In the genomic region with DNA sequence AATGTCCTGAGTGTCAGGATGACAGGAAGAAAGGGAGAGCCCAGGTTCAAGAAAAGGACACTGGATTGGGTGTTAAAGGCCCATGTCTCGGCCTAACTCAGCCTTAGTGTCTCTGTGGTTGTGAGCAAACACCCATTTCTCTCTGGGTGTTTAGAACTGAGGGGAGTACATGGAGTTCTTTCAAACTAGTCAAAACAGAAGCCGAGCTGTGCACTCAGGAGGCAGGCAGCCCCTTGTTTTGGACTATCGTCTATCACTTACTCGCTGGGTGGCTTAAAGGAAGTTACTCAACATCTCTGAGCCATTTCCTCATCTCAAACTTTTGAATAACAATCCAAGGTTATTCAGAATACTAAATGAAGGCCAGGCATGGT, we compare ENCODE assay signal across 8 cellular contexts. TPM values are rescaled to one million over a fixed set of nuclear protein-coding genes. Genes with fewer than 3 reads are reported as not detected.
A peak's percentile ranks its signal among the peaks of the same experiment; 100 is the strongest.
DNase-seq lines count a peak whose midpoint lies in the region; ATAC-seq, FAIRE-seq and TF ChIP-seq lines count a peak whose summit lies in the region.

No MANE protein-coding gene starts in this region.

- ATAC-seq in WTC11 (no peak), HG02763 (IDR thresholded peaks at IDR 0.05; ENCODE audit: unreplicated experiment) (no peak)

- H3K36me3 Mint-ChIP-seq in HFFc6 (ENCODE audit: low read depth) (no peaks in the 10 kb centered on the region), WTC11 (no peaks in the 10 kb centered on the region)

- H3K9me3 ChIP-seq in H1 (ENCODE audit: insufficient read depth in 2 of 2, low read depth in 1 of 2, low read length in 1 of 2), result no peaks in the 10 kb centered on the region

- H2AK5ac ChIP-seq in H1 (ENCODE audit: low read depth, low read length), result no peak overlapping the region

- TF ChIP-seq POLR2A in H1 (IDR thresholded peaks at IDR 0.05; ENCODE audit: control extremely low read depth in 1 of 2, low read depth in 2 of 2, low read length in 2 of 2), result no peak

- no peak overlapping the region for H3K4ac ChIP-seq in H1 (replicated peaks; ENCODE audit: insufficient read length, low read depth, low read length)

- 91% methylated on average over 4 of the region's 4 CpGs; no CpG with 5 or more reads in 1 of the 2 experiments for WGBS in H1 (ENCODE audit: extremely low coverage in 1 of 2, insufficient coverage in 1 of 2, insufficient read length in 1 of 2, insufficient replicate concordance in 2 of 2, low coverage in 1 of 2, low lambda C conversion rate in 2 of 2, missing lambda C conversion rate in 1 of 2), 2 experiments

- CTCF ChIA-PET in WTC11 (lab: Charles Lee), result interaction anchor here (1.0 to 3.6 kb wide), 6 partner anchors 40 to 202 kb away, joined by 3 to 26 read pairs (median 6); partner anchors contain the start of genes NAIF1 and SLC25A25
- CTCF ChIA-PET in H1 (lab: Charles Lee; ENCODE audit: partially characterized antibody), result interaction anchor here (1.0 to 38.5 kb wide), 8 partner anchors 8 to 162 kb away, joined by 3 to 825 read pairs (median 4); partner anchors contain the start of gene DPM2

- H4K20me1 ChIP-seq in H1 (replicated peaks in 1 of 2; ENCODE audit: control insufficient read depth in 1 of 2, insufficient read depth in 2 of 2, low read length in 2 of 2), result no peaks in the 10 kb centered on the region

- no peak overlapping the region for H3K4me3 Mint-ChIP-seq in HFFc6
- H3K4me3 Mint-ChIP-seq in WTC11, result no peak overlapping the region

- H3K4me3 ChIP-seq in H1 (ENCODE audit: extremely low read depth in 1 of 4, insufficient read depth in 2 of 4, low read depth in 3 of 4, low read length in 4 of 4), result no peak overlapping the region

- no peak overlapping the region for H3K18ac ChIP-seq in H1 (ENCODE audit: extremely low read depth, low read length)

- H2BK5ac ChIP-seq in H1 (ENCODE audit: low read depth, low read length), result no peak overlapping the region

- no peak overlapping the region for H3K23ac ChIP-seq in H1 (ENCODE audit: insufficient read length)

- no peak overlapping the region for H2BK15ac ChIP-seq in H1 (ENCODE audit: low read length)

- H3K9me3 Mint-ChIP-seq in HFFc6 (no peaks in the 10 kb centered on the region), WTC11 (no peaks in the 10 kb centered on the region)

- H3K36me3 ChIP-seq in H1 (ENCODE audit: control insufficient read depth in 2 of 4, insufficient read depth in 4 of 4, low read length in 3 of 4), result no peaks in the 10 kb centered on the region

- no peak for TF ChIP-seq EP300 in H1 (IDR thresholded peaks at IDR 0.05; ENCODE audit: borderline replicate concordance in 1 of 2, low read depth in 2 of 2, low read length in 2 of 2)

- no peak overlapping the region for H3K56ac ChIP-seq in H1 (replicated peaks; ENCODE audit: insufficient read length, low read depth, low read length)

- no peak overlapping the region for H3K14ac ChIP-seq in H1 (ENCODE audit: insufficient read length)

- H3K27me3 Mint-ChIP-seq in HFFc6 (ENCODE audit: insufficient read depth), result no peaks in the 10 kb centered on the region
- no peaks in the 10 kb centered on the region for H3K27me3 Mint-ChIP-seq in WTC11 (ENCODE audit: low read depth)

- H3K4me2 ChIP-seq in H1 (ENCODE audit: insufficient read depth in 1 of 2, low read depth in 2 of 2, low read length in 2 of 2), result no peak overlapping the region

- no peak overlapping the region for H2AFZ ChIP-seq in H1 (ENCODE audit: low read length)

- TF ChIP-seq CTCF in HFFc6 (IDR thresholded peaks at IDR 0.05) (no peak), WTC11 (IDR thresholded peaks at IDR 0.05) (no peak), H1 (IDR thresholded peaks at IDR 0.05; ENCODE audit: control extremely low read depth in 1 of 3, insufficient read depth in 1 of 3, low read depth in 1 of 3, low read length in 3 of 3) (no peak)

- peak overlapping the region; percentile 21; the same call in 1 of the 2 replicates for H3K27ac Mint-ChIP-seq in HFFc6
- peak overlapping the region; percentile 38; the same call in 1 of the 2 replicates for H3K27ac Mint-ChIP-seq in WTC11

- H3K79me2 ChIP-seq in H1 (ENCODE audit: control insufficient read depth in 1 of 2, insufficient read depth in 2 of 2, low read length in 2 of 2), result no peaks in the 10 kb centered on the region

- no peaks in the 10 kb centered on the region for H3K4me1 ChIP-seq in H1 (replicated peaks in 1 of 4; ENCODE audit: control insufficient read depth in 3 of 4, insufficient read depth in 4 of 4, low read length in 3 of 4)

- no peak for DNase-seq in HFFc6
- DNase-seq in WTC11 (ENCODE audit: low spot score), result no peak
- DNase-seq in H1 (ENCODE audit: low read depth in 1 of 2, low spot score in 2 of 2), result no peak
- DNase-seq in stimulated activated CD4-positive, alpha-beta T cell treated with anti-CD3 and anti-CD28 coated beads, Interleukin-15, amount 100 ng/mL, for 48 hours (ENCODE audit: low read depth in 2 of 2), result peak; percentile 46 to 56
- DNase-seq in posterior vena cava (ENCODE audit: low spot score), result no peak
- DNase-seq in NCI-H748 treated with DMSO at 0.1 percent for 48 hours (lab: John Stamatoyannopoulos, UW), result no peak
- no peak for DNase-seq in NCI-H2081 treated with DMSO at 0.1 percent for 48 hours (lab: John Stamatoyannopoulos, UW)

- H3K79me1 ChIP-seq in H1 (ENCODE audit: low read depth, low read length), result no peaks in the 10 kb centered on the region

- no peak overlapping the region for H3K9ac ChIP-seq in H1 (replicated peaks in 1 of 4; ENCODE audit: extremely low read depth in 1 of 4, low read depth in 3 of 4, low read length in 3 of 4)

- no peak overlapping the region for H4K5ac ChIP-seq in H1 (ENCODE audit: insufficient read length, low read depth, low read length)

- no peak overlapping the region for H2BK12ac ChIP-seq in H1 (ENCODE audit: low read depth, low read length)

- H4K8ac ChIP-seq in H1 (ENCODE audit: extremely low read depth, insufficient read depth, low read length), result no peak overlapping the region

- intact Hi-C loops in posterior vena cava (cut with DNase I), result no loop called here

- no peaks in the 10 kb centered on the region for H3K23me2 ChIP-seq in H1 (ENCODE audit: low read depth, low read length)

- H2BK20ac ChIP-seq in H1 (ENCODE audit: low read length), result no peak overlapping the region

- TF ChIP-seq RAD21 in H1 (IDR thresholded peaks at IDR 0.05 in 1 of 2, conservative IDR thresholded peaks at IDR 0.05 in 1 of 2; ENCODE audit: low read depth in 2 of 2, low read length in 2 of 2), result no peak

- no peak for FAIRE-seq in H1 (lab: Jason Lieb, UNC)

- H3K27ac ChIP-seq in H1 (ENCODE audit: low read depth, low read length), result no peak overlapping the region

- no peak overlapping the region for H4K91ac ChIP-seq in H1 (replicated peaks; ENCODE audit: insufficient read length, low read length)

- POLR2A ChIA-PET in WTC11 (lab: Charles Lee), result interaction anchor here (1.7 kb wide), 1 partner anchor 47 kb away, joined by 3 read pairs; no protein-coding TSS in a partner anchor
- POLR2A ChIA-PET in H1 (lab: Charles Lee; ENCODE audit: partially characterized antibody), result interaction anchor here (1.0 kb wide), 1 partner anchor 215 kb away, joined by 3 read pairs; no protein-coding TSS in a partner anchor

- H3K27me3 ChIP-seq in H1 (replicated peaks in 1 of 4; ENCODE audit: control insufficient read depth in 3 of 4, extremely low read depth in 1 of 4, insufficient read depth in 3 of 4, low read length in 3 of 4), result no peaks in the 10 kb centered on the region

- H2BK120ac ChIP-seq in H1 (replicated peaks; ENCODE audit: low read depth, low read length), result no peak overlapping the region

- H3K4me1 Mint-ChIP-seq in HFFc6 (ENCODE audit: low read depth) (peaks cover 14% of the 10 kb centered on the region), WTC11 (peaks cover 4% of the 10 kb centered on the region)

RNA-seq across cellular contexts. Expression of gene NAIF1, which starts 40.0 kb away (rescaled TPM):
- total RNA-seq in HFFc6 (2021; fragmentation: NEBNext Ultra II Directional; extraction: Animal tissue kit (Norgen Biotek cat#: 25700)), result 10 to 100 TPM in 3 of 6 experiments, 1 to 10 TPM in 3; 8.7 to 11.5 (median 9.8) TPM
- total RNA-seq in WTC11 (2021) (11.9 to 13.4 TPM (median 12.4 TPM) in 3 replicates), posterior vena cava (1 to 10 TPM; 6.0 to 7.1 TPM)
- 8.7 and 11.6 TPM in 2 replicates for total RNA-seq in H1 (2021; fragmentation: NEBNext Ultra II Directional; extraction: Animal tissue kit (Norgen Biotek cat#: 25700))
- polyA plus RNA-seq in H1 (2011; rRNA removed), result 9.0 and 11.2 TPM in 2 replicates
- polyA plus RNA-seq in H1 (2011; cell fraction: cytosol; rRNA removed), result 12.5 TPM
- polyA plus RNA-seq in H1 (2011; cell fraction: nucleus; rRNA removed), result 10.5 TPM
- polyA plus RNA-seq in H1 (2012, experiment 1 of 2), result 7.3 to 9.9 TPM (median 9.4 TPM) in 4 replicates
- 7.0 TPM for polyA plus RNA-seq in H1 (2012, experiment 2 of 2)
- polyA plus RNA-seq in H1 (2013, experiment 1 of 2), result 5.9 TPM
- 5.8 TPM for polyA plus RNA-seq in H1 (2013, experiment 2 of 2)
- 8.0 and 10.2 TPM in 2 replicates for polyA minus RNA-seq in H1 (2011; rRNA and poly(A)+ RNA removed)
- 6.5 TPM for polyA minus RNA-seq in H1 (2011; cell fraction: cytosol; rRNA and poly(A)+ RNA removed)
- polyA minus RNA-seq in H1 (2011; cell fraction: nucleus; rRNA and poly(A)+ RNA removed), result 5.1 TPM

RNA-seq across cellular contexts. Expression of gene SLC25A25, which starts 40.9 kb away (rescaled TPM):
- 10 to 100 TPM; 16.5 to 20.7 (median 18.4) TPM for total RNA-seq in HFFc6 (2021; fragmentation: NEBNext Ultra II Directional; extraction: Animal tissue kit (Norgen Biotek cat#: 25700))
- total RNA-seq in WTC11 (2021), result 15.2 to 17.4 TPM (median 15.2 TPM) in 3 replicates
- 16.8 and 18.5 TPM in 2 replicates for total RNA-seq in H1 (2021; fragmentation: NEBNext Ultra II Directional; extraction: Animal tissue kit (Norgen Biotek cat#: 25700))
- polyA plus RNA-seq in H1 (2011; rRNA removed), result 6.5 and 10.0 TPM in 2 replicates
- 13.4 TPM for polyA plus RNA-seq in H1 (2011; cell fraction: cytosol; rRNA removed)
- polyA plus RNA-seq in H1 (2011; cell fraction: nucleus; rRNA removed), result 20.4 TPM
- 13.0 to 16.1 TPM (median 14.5 TPM) in 4 replicates for polyA plus RNA-seq in H1 (2012, experiment 1 of 2)
- 11.4 TPM for polyA plus RNA-seq in H1 (2012, experiment 2 of 2)
- 6.5 TPM for polyA plus RNA-seq in H1 (2013, experiment 1 of 2)
- polyA plus RNA-seq in H1 (2013, experiment 2 of 2), result 6.8 TPM
- 11.8 and 11.9 TPM in 2 replicates for polyA minus RNA-seq in H1 (2011; rRNA and poly(A)+ RNA removed)
- 15.9 TPM for polyA minus RNA-seq in H1 (2011; cell fraction: cytosol; rRNA and poly(A)+ RNA removed)
- 11.6 TPM for polyA minus RNA-seq in H1 (2011; cell fraction: nucleus; rRNA and poly(A)+ RNA removed)
- 10 to 100 TPM; 22.9 to 35.2 TPM for total RNA-seq in posterior vena cava

RNA-seq across cellular contexts. Expression of gene EEIG1, which starts 46.4 kb away (rescaled TPM):
- total RNA-seq in HFFc6 (2021; fragmentation: NEBNext Ultra II Directional; extraction: Animal tissue kit (Norgen Biotek cat#: 25700)), result 10 to 100 TPM; 26.7 to 35.4 (median 29.3) TPM
- total RNA-seq in WTC11 (2021) (42.2 to 66.4 TPM (median 51.3 TPM) in 3 replicates), posterior vena cava (10 to 100 TPM; 54.3 to 56.9 TPM)
- total RNA-seq in H1 (2021; fragmentation: NEBNext Ultra II Directional; extraction: Animal tissue kit (Norgen Biotek cat#: 25700)), result 50.8 and 51.3 TPM in 2 replicates
- polyA plus RNA-seq in H1 (2011; rRNA removed), result 29.8 and 61.0 TPM in 2 replicates
- polyA plus RNA-seq in H1 (2011; cell fraction: cytosol; rRNA removed), result 21.7 TPM
- polyA plus RNA-seq in H1 (2011; cell fraction: nucleus; rRNA removed), result 44.6 TPM
- polyA plus RNA-seq in H1 (2012, experiment 1 of 2), result 25.4 to 46.5 TPM (median 38.1 TPM) in 4 replicates
- polyA plus RNA-seq in H1 (2012, experiment 2 of 2), result 23.9 TPM
- 23.7 TPM for polyA plus RNA-seq in H1 (2013, experiment 1 of 2)
- polyA plus RNA-seq in H1 (2013, experiment 2 of 2), result 21.4 TPM
- 17.4 and 17.6 TPM in 2 replicates for polyA minus RNA-seq in H1 (2011; rRNA and poly(A)+ RNA removed)
- 13.5 TPM for polyA minus RNA-seq in H1 (2011; cell fraction: cytosol; rRNA and poly(A)+ RNA removed)
- 20.7 TPM for polyA minus RNA-seq in H1 (2011; cell fraction: nucleus; rRNA and poly(A)+ RNA removed)

Comparison
In these comparisons a context has a peak if more than half of its experiments do, and no peak if none do; other contexts are left out.
1. DNase-seq: peak in stimulated activated CD4-positive, alpha-beta T cell treated with anti-CD3 and anti-CD28 coated beads, Interleukin-15, amount 100 ng/mL, for 48 hours (2 of 2); none in HFFc6 (single experiment), WTC11 (single experiment), H1 (0 of 2), posterior vena cava (single experiment), NCI-H748 treated with DMSO at 0.1 percent for 48 hours (single experiment) and NCI-H2081 treated with DMSO at 0.1 percent for 48 hours (single experiment).